8 cellular contexts compared by ENCODE assay signal in the genomic region with DNA sequence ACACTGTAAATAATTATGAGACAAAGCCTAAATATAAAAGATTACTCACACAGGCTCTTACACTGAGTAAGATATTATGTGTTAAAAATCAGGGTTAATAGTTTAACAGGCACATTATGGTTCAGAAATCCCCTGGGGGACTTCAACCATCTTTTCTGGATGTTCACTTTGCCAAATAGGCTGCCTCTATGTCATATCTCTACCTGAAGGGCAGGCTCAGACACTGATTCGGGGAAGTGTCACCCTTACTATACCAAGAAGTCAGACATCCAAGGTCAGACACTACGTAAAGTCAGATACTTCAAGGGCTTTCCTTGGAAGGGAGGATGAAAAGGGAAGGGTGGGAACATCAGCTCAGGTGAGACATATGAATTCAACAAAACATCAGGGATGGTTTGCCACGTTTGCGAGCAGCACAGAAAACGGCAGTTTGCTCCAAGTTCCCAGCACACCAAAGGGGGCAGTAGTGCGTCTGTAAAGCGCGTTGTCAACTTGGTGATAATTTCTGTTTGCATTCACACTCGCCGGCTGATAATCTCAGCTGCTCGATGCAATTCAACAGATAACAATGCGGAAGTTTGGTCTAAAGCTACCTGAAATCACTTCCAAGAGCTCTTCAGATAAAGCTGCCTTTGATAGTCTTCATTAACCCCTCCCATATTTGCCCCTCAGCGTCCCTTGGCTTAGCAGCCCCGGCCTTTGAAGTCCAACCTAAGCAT. TPM values are rescaled to one million over a fixed set of nuclear protein-coding genes. Genes with fewer than 3 reads are reported as not detected.
DNase-seq lines count a peak whose midpoint lies in the region; ATAC-seq and TF ChIP-seq lines count a peak whose summit lies in the region.

No MANE protein-coding gene starts in this region.

- H3K9me3 ChIP-seq in gastrocnemius medialis, result no peaks in the 10 kb centered on the region

- peak; percentile 88 for TF ChIP-seq CTCF in astrocyte of the spinal cord (IDR thresholded peaks at IDR 0.05; ENCODE audit: low read depth, low read length)
- peak; percentile 75 to 91 (median 87) for TF ChIP-seq CTCF in gastrocnemius medialis (IDR thresholded peaks at IDR 0.05 in 4 of 5, conservative IDR thresholded peaks at IDR 0.05 in 1 of 5)

- DNase-seq in NCI-H128 (lab: John Stamatoyannopoulos, UW; ENCODE audit: unreplicated experiment), result peak; percentile 37
- DNase-seq in T-helper 2 cell, result peak; percentile 21 to 95 (median 66)
- peak; percentile 84 for DNase-seq in astrocyte of the spinal cord (ENCODE audit: low read depth, low spot score)
- DNase-seq in iPS DF 19.7 (ENCODE audit: low read depth, low spot score), result peak; percentile 48
- peak; percentile 72 to 78 for DNase-seq in gastrocnemius medialis
- no peak for DNase-seq in cerebellar nuclear complex (lab: John Stamatoyannopoulos, UW)

- intact Hi-C loops in gastrocnemius medialis (cut with DNase I; ENCODE audit: low total_unique reads), result loop anchor here (5.0 kb wide), 2 partner anchors 107 to 122 kb away; a partner anchor contains a TSS

- H3K27ac ChIP-seq in gastrocnemius medialis, result peak overlapping the region; percentile 90 to 100 (median 93)

- no peak for TF ChIP-seq POLR2A in gastrocnemius medialis (IDR thresholded peaks at IDR 0.05)

- H3K27me3 ChIP-seq in gastrocnemius medialis, result no peaks in the 10 kb centered on the region

- in situ Hi-C loops in astrocyte of the spinal cord (cut with HindIII; ENCODE audit: low sequenced_read_pairs) (no loop called here), gastrocnemius medialis (cut with MboI; ENCODE audit: low sequenced_read_pairs in 4 of 4) (loop anchor here in 1 of 4 donors (10.0 kb wide), 1 partner anchor 99 kb away; no protein-coding TSS in a partner anchor)

- H3K4me3 ChIP-seq in astrocyte of the spinal cord (ENCODE audit: low read depth, low read length) (peak overlapping the region; percentile 65), gastrocnemius medialis (peak overlapping the region; percentile 69 to 99 (median 78))

- peaks cover 48 to 53% of the 10 kb centered on the region in 2 donors for H3K4me1 ChIP-seq in gastrocnemius medialis

- ATAC-seq in GM18498 (IDR thresholded peaks at IDR 0.05; ENCODE audit: unreplicated experiment), result peak; percentile 55
- peak; percentile 47 for ATAC-seq in HG02798 (IDR thresholded peaks at IDR 0.05; ENCODE audit: poor library complexity, unreplicated experiment)
- peak; percentile 76 to 77 for ATAC-seq in gastrocnemius medialis

- no peaks in the 10 kb centered on the region for H3K36me3 ChIP-seq in gastrocnemius medialis

RNA-seq across cellular contexts. Expression of a gene that starts 0.9 kb away (rescaled TPM):
- 10 to 100 TPM; 10.0 to 22.5 (median 12.1) TPM for total RNA-seq in gastrocnemius medialis

Comparison
In these comparisons a context has a peak if more than half of its experiments do, and no peak if none do; other contexts are left out.
1. DNase-seq: peak in NCI-H128 (single experiment), T-helper 2 cell (5 of 5), astrocyte of the spinal cord (single experiment), iPS DF 19.7 (single experiment) and gastrocnemius medialis (2 of 2); none in cerebellar nuclear complex (0 of 2).
2. Peak in every context shown above with its lines, with median percentiles within 50 percentile points of each other: ATAC-seq.